ENCODE assay signal across 11 cellular contexts in genomic region chr15:63483521-63484371, GRCh38. TPM values are rescaled to one million over a fixed set of nuclear protein-coding genes. Genes with fewer than 3 reads are reported as not detected.
DNase-seq lines count a peak whose midpoint lies in the region; ATAC-seq lines count a peak whose summit lies in the region.
"Had no signal": no experiment of that assay in that cellular context is flagged by ENCODE, and none has a peak within 500 bp of the region (broad histone marks: within the 10 kb centered on the region; RNA-seq: fewer than 3 reads in every experiment).

No MANE protein-coding gene starts in this region.

- no peaks in the 10 kb centered on the region for H3K36me3 Mint-ChIP-seq in stimulated activated naive CD8-positive, alpha-beta T cell treated with anti-CD3 and anti-CD28 coated beads, Interleukin-15, Interleukin-2, amounts not matched to agents 100 ng/mL and 50 ng/mL, for 24 hours (ENCODE audit: low read depth)
- no peaks in the 10 kb centered on the region for H3K36me3 Mint-ChIP-seq in T-helper 17 cell (ENCODE audit: low read depth)

- H3K9me3 ChIP-seq in T-helper 17 cell (ENCODE audit: control insufficient read depth, low read length, poor library complexity, severe bottlenecking): no peaks in the 10 kb centered on the region
- H3K9me3 ChIP-seq: suprapubic skin had no signal

- H3K27me3 Mint-ChIP-seq in stimulated activated naive CD8-positive, alpha-beta T cell treated with anti-CD3 and anti-CD28 coated beads, Interleukin-15, Interleukin-2, amounts not matched to agents 100 ng/mL and 50 ng/mL, for 24 hours: no peaks in the 10 kb centered on the region
- no peaks in the 10 kb centered on the region for H3K27me3 Mint-ChIP-seq in T-helper 17 cell

- no peak for ATAC-seq in stimulated activated naive CD8-positive, alpha-beta T cell treated with anti-CD3 and anti-CD28 coated beads, Interleukin-15, Interleukin-2, amounts not matched to agents 100 U/mL and 50 U/mL, for 24 hours
- ATAC-seq in T-helper 17 cell (no peak), esophagus mucosa (peak; percentile 62), HG03196 (IDR thresholded peaks at IDR 0.05; ENCODE audit: unreplicated experiment) (no peak), GM21381 (IDR thresholded peaks at IDR 0.05; ENCODE audit: unreplicated experiment) (no peak)

- peak overlapping the region; percentile 42 for H3K27ac Mint-ChIP-seq in stimulated activated naive CD8-positive, alpha-beta T cell treated with anti-CD3 and anti-CD28 coated beads, Interleukin-15, Interleukin-2, amounts not matched to agents 100 ng/mL and 50 ng/mL, for 24 hours
- peak overlapping the region; percentile 100 for H3K27ac Mint-ChIP-seq in T-helper 17 cell

- H3K4me3 Mint-ChIP-seq in stimulated activated naive CD8-positive, alpha-beta T cell treated with anti-CD3 and anti-CD28 coated beads, Interleukin-15, Interleukin-2, amounts not matched to agents 100 ng/mL and 50 ng/mL, for 24 hours: no peak overlapping the region
- H3K4me3 Mint-ChIP-seq in T-helper 17 cell: peak overlapping the region; percentile 69

- peaks cover 88% of the 10 kb centered on the region for H3K4me1 Mint-ChIP-seq in stimulated activated naive CD8-positive, alpha-beta T cell treated with anti-CD3 and anti-CD28 coated beads, Interleukin-15, Interleukin-2, amounts not matched to agents 100 ng/mL and 50 ng/mL, for 24 hours (ENCODE audit: low read depth)
- peaks cover 58% of the 10 kb centered on the region for H3K4me1 Mint-ChIP-seq in T-helper 17 cell

- DNase-seq in stimulated activated naive CD8-positive, alpha-beta T cell treated with anti-CD3 and anti-CD28 coated beads, Interleukin-15, Interleukin-2, amounts not matched to agents 100 U/mL and 50 U/mL, for 24 hours: no peak
- DNase-seq in T-helper 17 cell (no peak), amniotic stem cell (lab: John Stamatoyannopoulos, UW) (no peak), NK-92 (lab: John Stamatoyannopoulos, UW; ENCODE audit: unreplicated experiment) (no peak)
- DNase-seq: midbrain, RPMI8226 had no signal

- H3K9me3 Mint-ChIP-seq in stimulated activated naive CD8-positive, alpha-beta T cell treated with anti-CD3 and anti-CD28 coated beads, Interleukin-15, Interleukin-2, amounts not matched to agents 100 ng/mL and 50 ng/mL, for 24 hours: no peaks in the 10 kb centered on the region

RNA-seq across cellular contexts. Expression of gene USP3, which starts 20.6 kb away (rescaled TPM):
- total RNA-seq in T-helper 17 cell (100 to 1,000 TPM; 219 to 288 TPM), esophagus mucosa (37.0 TPM)
